1 cellular context compared by ENCODE assay signal in genomic region chr18:616380-616995, GRCh38.
TF ChIP-seq lines count a peak whose summit lies in the region.

No MANE protein-coding gene starts in this region.

TF ChIP-seq in K562, 482 proteins besides CTCF, POLR2A, EP300 and RAD21 (continued from another document and continues in another):
- TF ChIP-seq NKRF (IDR thresholded peaks at IDR 0.05; ENCODE audit: borderline replicate concordance) (no peak), ZFP91 (CRISPR knock-in tag; IDR thresholded peaks at IDR 0.05) (no peak), IRF2 (CRISPR knock-in tag; IDR thresholded peaks at IDR 0.05) (no peak), SRSF7 (optimal IDR thresholded peaks at IDR 0.05; ENCODE audit: low read depth, low read length) (no peak), POLR2H (tag; IDR thresholded peaks at IDR 0.05; ENCODE audit: low read depth) (peak; percentile 64; the same call in 1 of the 2 replicates), ARID3A (IDR thresholded peaks at IDR 0.05; ENCODE audit: borderline replicate concordance, low read depth, low read length) (peak; percentile 90), ILF3 (IDR thresholded peaks at IDR 0.05; ENCODE audit: borderline replicate concordance) (no peak), NCOR1 (IDR thresholded peaks at IDR 0.05) (0 out of 2 replicates have a peak, but pooled peaks have one; percentile 5), SAP30 (IDR thresholded peaks at IDR 0.05; ENCODE audit: borderline replicate concordance, insufficient read depth, low read depth, low read length, poor library complexity, severe bottlenecking) (no peak), THRAP3 (IDR thresholded peaks at IDR 0.05; ENCODE audit: borderline replicate concordance) (peak; percentile 54; the same call in 1 of the 2 replicates), FOXA1 (IDR thresholded peaks at IDR 0.05; ENCODE audit: borderline replicate concordance) (no peak), MXI1 (IDR thresholded peaks at IDR 0.05; ENCODE audit: low read depth, low read length) (no peak), RBM17 (IDR thresholded peaks at IDR 0.05; ENCODE audit: borderline replicate concordance, low read depth, low read length) (no peak), GTF2F1 (IDR thresholded peaks at IDR 0.05; ENCODE audit: low read depth, low read length) (no peak), TCF7L2 (IDR thresholded peaks at IDR 0.05; ENCODE audit: low read depth, low read length) (no peak), ZNF232 (CRISPR knock-in tag; IDR thresholded peaks at IDR 0.05) (no peak), SMAD4 (CRISPR knock-in tag; conservative IDR thresholded peaks at IDR 0.05) (no peak), FOSL1 (tag; conservative IDR thresholded peaks at IDR 0.05) (peak; percentile 40; the same call in 1 of the 2 replicates), NEUROD1 (IDR thresholded peaks at IDR 0.05; ENCODE audit: borderline replicate concordance, low read depth, low read length, partially characterized antibody) (no peak), RHOXF2B (CRISPR knock-in tag; conservative IDR thresholded peaks at IDR 0.05) (no peak), ZNF639 (CRISPR knock-in tag; conservative IDR thresholded peaks at IDR 0.05 in 1 of 2, IDR thresholded peaks at IDR 0.05 in 1 of 2) (no peak), SMC3 (conservative IDR thresholded peaks at IDR 0.05; ENCODE audit: insufficient read depth, low read depth, low read length) (peak; percentile 83), MAFG (tag; conservative IDR thresholded peaks at IDR 0.05) (0 out of 2 replicates have a peak, but pooled peaks have one; percentile 54), ZZZ3 (IDR thresholded peaks at IDR 0.05) (0 out of 2 replicates have a peak, but pooled peaks have one; percentile 33), CEBPB (tag; IDR thresholded peaks at IDR 0.05) (no peak), BMI1 (IDR thresholded peaks at IDR 0.05; ENCODE audit: low read length) (0 out of 2 replicates have a peak, but pooled peaks have one; percentile 52), THRA (IDR thresholded peaks at IDR 0.05) (peak; percentile 85), PML (IDR thresholded peaks at IDR 0.05; ENCODE audit: low read length) (no peak), ARID1B (IDR thresholded peaks at IDR 0.05) (0 out of 2 replicates have a peak, but pooled peaks have one; percentile 8), ZNF280B (CRISPR knock-in tag; IDR thresholded peaks at IDR 0.05) (no peak), CHCHD3 (CRISPR knock-in tag; IDR thresholded peaks at IDR 0.05) (no peak)
- TF ChIP-seq, protein P1, sequence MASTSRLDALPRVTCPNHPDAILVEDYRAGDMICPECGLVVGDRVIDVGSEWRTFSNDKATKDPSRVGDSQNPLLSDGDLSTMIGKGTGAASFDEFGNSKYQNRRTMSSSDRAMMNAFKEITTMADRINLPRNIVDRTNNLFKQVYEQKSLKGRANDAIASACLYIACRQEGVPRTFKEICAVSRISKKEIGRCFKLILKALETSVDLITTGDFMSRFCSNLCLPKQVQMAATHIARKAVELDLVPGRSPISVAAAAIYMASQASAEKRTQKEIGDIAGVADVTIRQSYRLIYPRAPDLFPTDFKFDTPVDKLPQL (IDR thresholded peaks at IDR 0.05; ENCODE audit: extremely low read depth, insufficient read length), result no peak
- TF ChIP-seq, protein P2, sequence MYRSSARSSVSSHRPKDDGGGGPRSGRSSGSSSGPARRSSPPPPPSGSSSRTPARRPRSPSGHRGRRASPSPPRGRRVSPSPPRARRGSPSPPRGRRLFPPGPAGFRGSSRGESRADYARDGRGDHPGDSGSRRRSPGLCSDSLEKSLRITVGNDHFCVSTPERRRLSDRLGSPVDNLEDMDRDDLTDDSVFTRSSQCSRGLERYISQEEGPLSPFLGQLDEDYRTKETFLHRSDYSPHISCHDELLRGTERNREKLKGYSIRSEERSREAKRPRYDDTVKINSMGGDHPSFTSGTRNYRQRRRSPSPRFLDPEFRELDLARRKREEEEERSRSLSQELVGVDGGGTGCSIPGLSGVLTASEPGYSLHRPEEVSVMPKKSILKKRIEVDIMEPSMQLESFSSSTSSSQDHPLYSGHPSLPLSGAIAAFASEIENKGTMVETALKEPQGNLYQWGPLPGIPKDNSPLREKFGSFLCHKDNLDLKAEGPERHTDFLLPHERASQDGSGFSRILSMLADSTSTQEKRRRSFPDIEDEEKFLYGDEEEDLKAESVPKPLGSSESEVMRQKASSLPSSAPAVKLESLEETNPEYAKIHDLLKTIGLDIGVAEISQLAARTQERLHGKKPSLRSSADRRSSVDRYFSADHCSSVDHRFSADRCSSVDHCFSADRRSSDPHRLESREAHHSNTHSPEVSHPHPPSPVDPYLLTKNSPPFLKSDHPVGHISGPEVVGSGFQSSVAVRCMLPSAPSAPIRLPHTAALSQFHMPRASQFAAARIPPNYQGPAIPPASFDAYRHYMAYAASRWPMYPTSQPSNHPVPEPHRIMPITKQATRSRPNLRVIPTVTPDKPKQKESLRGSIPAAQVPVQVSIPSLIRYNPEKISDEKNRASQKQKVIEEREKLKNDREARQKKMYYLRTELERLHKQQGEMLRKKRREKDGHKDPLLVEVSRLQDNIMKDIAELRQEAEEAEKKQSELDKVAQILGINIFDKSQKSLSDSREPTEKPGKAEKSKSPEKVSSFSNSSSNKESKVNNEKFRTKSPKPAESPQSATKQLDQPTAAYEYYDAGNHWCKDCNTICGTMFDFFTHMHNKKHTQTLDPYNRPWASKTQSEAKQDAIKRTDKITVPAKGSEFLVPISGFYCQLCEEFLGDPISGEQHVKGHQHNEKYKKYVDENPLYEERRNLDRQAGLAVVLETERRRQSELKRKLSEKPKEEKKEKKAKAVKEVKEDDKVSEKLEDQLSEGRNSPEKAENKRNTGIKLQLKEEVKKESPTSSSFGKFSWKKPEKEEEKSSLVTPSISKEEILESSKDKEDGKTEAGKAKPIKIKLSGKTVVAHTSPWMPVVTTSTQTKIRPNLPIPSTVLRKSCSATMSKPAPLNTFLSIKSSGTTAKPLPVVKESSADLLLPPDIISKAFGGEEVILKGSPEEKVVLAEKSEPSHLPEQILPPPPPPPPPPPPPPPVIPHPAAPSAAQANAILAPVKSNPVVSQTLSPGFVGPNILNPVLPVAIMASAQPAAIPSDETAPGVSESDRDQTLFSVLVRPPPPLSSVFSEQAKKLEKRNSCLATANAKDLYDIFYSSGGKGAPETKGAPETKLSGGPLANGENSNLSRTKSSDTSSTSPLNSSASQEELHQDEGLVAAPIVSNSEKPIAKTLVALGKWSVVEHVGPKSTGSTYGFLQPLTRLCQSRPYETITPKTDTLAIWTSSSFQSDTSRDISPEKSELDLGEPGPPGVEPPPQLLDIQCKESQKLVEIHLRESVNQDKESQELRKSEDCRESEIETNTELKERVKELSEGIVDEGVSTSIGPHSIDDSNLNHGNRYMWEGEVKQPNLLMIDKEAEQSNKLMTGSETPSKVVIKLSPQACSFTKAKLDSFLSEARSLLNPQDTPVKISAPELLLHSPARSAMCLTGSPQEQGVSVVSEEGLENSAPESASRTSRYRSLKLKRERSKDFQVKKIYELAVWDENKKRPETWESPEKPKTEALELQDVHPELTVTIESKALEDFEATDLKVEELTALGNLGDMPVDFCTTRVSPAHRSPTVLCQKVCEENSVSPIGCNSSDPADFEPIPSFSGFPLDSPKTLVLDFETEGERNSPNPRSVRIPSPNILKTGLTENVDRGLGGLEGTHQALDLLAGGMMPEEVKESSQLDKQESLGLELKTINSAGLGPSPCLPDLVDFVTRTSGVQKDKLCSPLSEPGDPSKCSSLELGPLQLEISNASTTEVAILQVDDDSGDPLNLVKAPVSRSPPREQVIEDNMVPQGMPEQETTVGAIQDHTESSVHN (IDR thresholded peaks at IDR 0.05; ENCODE audit: borderline replicate concordance in 1 of 2, low read depth in 1 of 2), result peak in 1 of 2 experiments; percentile 92; a peak in 1 of 4 replicates
- TF ChIP-seq, protein P3, sequence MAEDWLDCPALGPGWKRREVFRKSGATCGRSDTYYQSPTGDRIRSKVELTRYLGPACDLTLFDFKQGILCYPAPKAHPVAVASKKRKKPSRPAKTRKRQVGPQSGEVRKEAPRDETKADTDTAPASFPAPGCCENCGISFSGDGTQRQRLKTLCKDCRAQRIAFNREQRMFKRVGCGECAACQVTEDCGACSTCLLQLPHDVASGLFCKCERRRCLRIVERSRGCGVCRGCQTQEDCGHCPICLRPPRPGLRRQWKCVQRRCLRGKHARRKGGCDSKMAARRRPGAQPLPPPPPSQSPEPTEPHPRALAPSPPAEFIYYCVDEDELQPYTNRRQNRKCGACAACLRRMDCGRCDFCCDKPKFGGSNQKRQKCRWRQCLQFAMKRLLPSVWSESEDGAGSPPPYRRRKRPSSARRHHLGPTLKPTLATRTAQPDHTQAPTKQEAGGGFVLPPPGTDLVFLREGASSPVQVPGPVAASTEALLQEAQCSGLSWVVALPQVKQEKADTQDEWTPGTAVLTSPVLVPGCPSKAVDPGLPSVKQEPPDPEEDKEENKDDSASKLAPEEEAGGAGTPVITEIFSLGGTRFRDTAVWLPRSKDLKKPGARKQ (CRISPR knock-in tag; IDR thresholded peaks at IDR 0.05), result no peak
- TF ChIP-seq, protein P4, sequence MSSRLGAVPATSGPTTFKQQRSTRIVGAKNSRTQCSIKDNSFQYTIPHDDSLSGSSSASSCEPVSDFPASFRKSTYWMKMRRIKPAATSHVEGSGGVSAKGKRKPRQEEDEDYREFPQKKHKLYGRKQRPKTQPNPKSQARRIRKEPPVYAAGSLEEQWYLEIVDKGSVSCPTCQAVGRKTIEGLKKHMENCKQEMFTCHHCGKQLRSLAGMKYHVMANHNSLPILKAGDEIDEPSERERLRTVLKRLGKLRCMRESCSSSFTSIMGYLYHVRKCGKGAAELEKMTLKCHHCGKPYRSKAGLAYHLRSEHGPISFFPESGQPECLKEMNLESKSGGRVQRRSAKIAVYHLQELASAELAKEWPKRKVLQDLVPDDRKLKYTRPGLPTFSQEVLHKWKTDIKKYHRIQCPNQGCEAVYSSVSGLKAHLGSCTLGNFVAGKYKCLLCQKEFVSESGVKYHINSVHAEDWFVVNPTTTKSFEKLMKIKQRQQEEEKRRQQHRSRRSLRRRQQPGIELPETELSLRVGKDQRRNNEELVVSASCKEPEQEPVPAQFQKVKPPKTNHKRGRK (tag; IDR thresholded peaks at IDR 0.05), result no peak
